2 cellular contexts compared by ENCODE assay signal in genomic region chr1:154661110-154661509, GRCh38.
TF ChIP-seq lines count a peak whose summit lies in the region.

No MANE protein-coding gene starts in this region.

TF ChIP-seq in GM23338, 12 proteins besides CTCF, POLR2A, EP300 and RAD21 (continued from another document):
- TF ChIP-seq ZNF462 (CRISPR knock-in tag; IDR thresholded peaks at IDR 0.05) (no peak), ETS1 (IDR thresholded peaks at IDR 0.05) (no peak), EZH2phosphoT487 (IDR thresholded peaks at IDR 0.05; ENCODE audit: unreplicated experiment) (no peak), ZNF114 (CRISPR knock-in tag; IDR thresholded peaks at IDR 0.05) (no peak), ZNF331 (CRISPR knock-in tag; IDR thresholded peaks at IDR 0.05; ENCODE audit: low read depth) (no peak), STAT1 (IDR thresholded peaks at IDR 0.05; ENCODE audit: unreplicated experiment) (no peak)

TF ChIP-seq in H1, 55 proteins besides CTCF, POLR2A, EP300 and RAD21 (continued from another document):
- TF ChIP-seq SAP30 (IDR thresholded peaks at IDR 0.05; ENCODE audit: insufficient read depth, insufficient replicate concordance, low read length) (no peak), SP4 (IDR thresholded peaks at IDR 0.05; ENCODE audit: low read length) (no peak), CBX5 (IDR thresholded peaks at IDR 0.05; ENCODE audit: low read depth, low read length) (no peak), SRF (IDR thresholded peaks at IDR 0.05; ENCODE audit: low read depth, low read length) (no peak), SP2 (IDR thresholded peaks at IDR 0.05; ENCODE audit: low read length) (no peak)
TF ChIP-seq in H1: peak in this region for 0.
